ENCODE assay signal across 8 cellular contexts in genomic region chr18:59140287-59140885, GRCh38. TPM values are rescaled to one million over a fixed set of nuclear protein-coding genes. Genes with fewer than 3 reads are reported as not detected.
DNase-seq lines count a peak whose midpoint lies in the region; ATAC-seq, FAIRE-seq and TF ChIP-seq lines count a peak whose summit lies in the region.

No MANE protein-coding gene starts in this region.

- intact Hi-C loops in GM12878 (cut with micrococcal nuclease; ENCODE audit: unreplicated experiment) (loop anchor here (5.0 to 10.0 kb wide), 3 partner anchors 168 to 694 kb away; no protein-coding TSS in a partner anchor), gastrocnemius medialis (cut with DNase I; ENCODE audit: low total_unique reads) (no loop called here)

- peak overlapping the region; percentile 86 for H3K9ac ChIP-seq in BLaER1
- peak overlapping the region; percentile 97 for H3K9ac ChIP-seq in GM12878 (ENCODE audit: control insufficient read depth, insufficient read depth, low read length)
- H3K9ac ChIP-seq in iPS-15b (ENCODE audit: low read depth, low read length) = peak overlapping the region; percentile 62

- TF ChIP-seq CTCF in GM12878 (IDR thresholded peaks at IDR 0.05 in 2 of 3, conservative IDR thresholded peaks at IDR 0.05 in 1 of 3; ENCODE audit: control insufficient read depth in 2 of 3, extremely low read depth in 1 of 3, insufficient read depth in 1 of 3, low read depth in 3 of 3, low read length in 3 of 3) (no peak), gastrocnemius medialis (IDR thresholded peaks at IDR 0.05 in 4 of 5, conservative IDR thresholded peaks at IDR 0.05 in 1 of 5) (no peak)

- H3K79me2 ChIP-seq in GM12878 (ENCODE audit: control insufficient read depth, insufficient read depth, low read length) = peaks cover 59% of the 10 kb centered on the region

- H3K27ac ChIP-seq in BLaER1 (peak overlapping the region; percentile 92), GM12878 (ENCODE audit: control insufficient read depth, insufficient read depth) (peak overlapping the region; percentile 98), gastrocnemius medialis (peak overlapping the region; percentile 84 to 93 (median 90))

- RAD21 ChIA-PET in GM12878 (lab: Charles Lee; ENCODE audit: unreplicated experiment) = interaction anchor here (1.1 to 3.2 kb wide), 4 partner anchors 9 to 468 kb away, joined by 3 to 8 read pairs (median 6); no protein-coding TSS in a partner anchor

- CTCF ChIA-PET in GM12878 (lab: Yijun Ruan, JAX) = interaction anchor here (0.8 to 4.8 kb wide), 3 partner anchors 55 to 108 kb away, joined by 4 to 22 read pairs (median 4); no protein-coding TSS in a partner anchor

- no peak for FAIRE-seq in GM12878 (lab: Jason Lieb, UNC)

- no peaks in the 10 kb centered on the region for H3K9me3 ChIP-seq in BLaER1
- no peaks in the 10 kb centered on the region for H3K9me3 ChIP-seq in GM12878 (replicated peaks; ENCODE audit: control insufficient read depth, insufficient read depth, low read length)
- H3K9me3 ChIP-seq in iPS-15b (ENCODE audit: control insufficient read depth, insufficient read depth, low read length) = no peaks in the 10 kb centered on the region
- no peaks in the 10 kb centered on the region for H3K9me3 ChIP-seq in gastrocnemius medialis

- H4K20me1 ChIP-seq in BLaER1 (peaks cover 29% of the 10 kb centered on the region; the same call in 1 of the 2 replicates), GM12878 (ENCODE audit: control insufficient read depth, insufficient read depth) (no peaks in the 10 kb centered on the region)

- H3K4me1 ChIP-seq in BLaER1 = peaks cover 37% of the 10 kb centered on the region
- peaks cover 8% of the 10 kb centered on the region for H3K4me1 ChIP-seq in GM12878 (ENCODE audit: control insufficient read depth, insufficient read depth, low read length)
- no peaks in the 10 kb centered on the region for H3K4me1 ChIP-seq in iPS-15b (ENCODE audit: control insufficient read depth, insufficient read depth, low read length)
- H3K4me1 ChIP-seq in gastrocnemius medialis = peaks cover 6 to 20% of the 10 kb centered on the region in 2 donors

- no peak for TF ChIP-seq POLR2A in GM12878 (IDR thresholded peaks at IDR 0.05; ENCODE audit: low read depth, low read length)
- TF ChIP-seq POLR2A in gastrocnemius medialis (IDR thresholded peaks at IDR 0.05) = no peak

- in situ Hi-C loops in GM12878 (cut with MboI) (no loop called here), gastrocnemius medialis (cut with MboI; ENCODE audit: low sequenced_read_pairs in 4 of 4) (loop anchor here in 1 of 4 donors (25.0 kb wide), 1 partner anchor 103 kb away; no protein-coding TSS in a partner anchor)

- BruUV-seq in GM12878 (replicated peaks; lab: Mats Ljungman, UMichigan) = no TSS peak

- WGBS in GM12878 (ENCODE audit: insufficient coverage, insufficient replicate concordance, low lambda C conversion rate, missing lambda C conversion rate) = under 1% methylated on average over 16 of the region's 16 CpGs

- ATAC-seq in GM19023 (IDR thresholded peaks at IDR 0.05; ENCODE audit: unreplicated experiment) (peak; percentile 0), GM12878 (peak; percentile 2), gastrocnemius medialis (peak; percentile 9 to 21)

- peak overlapping the region; percentile 97 for H2AFZ ChIP-seq in GM12878 (ENCODE audit: control insufficient read depth, low read depth, low read length)

- H3K36me3 ChIP-seq in BLaER1 (no peaks in the 10 kb centered on the region), GM12878 (ENCODE audit: control insufficient read depth in 2 of 2, insufficient read depth in 2 of 2, low read length in 1 of 2) (no peaks in the 10 kb centered on the region), iPS-15b (ENCODE audit: control insufficient read depth, insufficient read depth, low read length) (no peaks in the 10 kb centered on the region), gastrocnemius medialis (no peaks in the 10 kb centered on the region)

- SMC1A ChIA-PET in GM12878 (lab: Charles Lee; ENCODE audit: uncharacterized antibody, unreplicated experiment) = interaction anchor here (1.1 to 1.9 kb wide), 8 partner anchors 9 to 601 kb away, joined by 3 to 8 read pairs (median 4); no protein-coding TSS in a partner anchor

- peak overlapping the region; percentile 93 for H3K4me2 ChIP-seq in BLaER1
- peak overlapping the region; percentile 81 for H3K4me2 ChIP-seq in GM12878 (ENCODE audit: control insufficient read depth, insufficient read depth)

- peak; percentile 40 for DNase-seq in MV-4-11 (lab: John Stamatoyannopoulos, UW)
- no peak for DNase-seq in GM12878 (ENCODE audit: low read depth, low spot score)
- DNase-seq in gastrocnemius medialis = no peak
- DNase-seq in activated effector memory CD4-positive, alpha-beta T cell treated with anti-CD3 and anti-CD28 coated beads, Interleukin-2, amount 50 U/mL, for 16 hours = no peak
- DNase-seq in stimulated activated CD4-positive, alpha-beta T cell treated with anti-CD3 and anti-CD28 coated beads, Interleukin-4, amount 100 ng/mL, for 24 hours = no peak

- no peak for TF ChIP-seq EP300 in GM12878 (IDR thresholded peaks at IDR 0.05; ENCODE audit: borderline replicate concordance in 1 of 2, control insufficient read depth in 1 of 2, low read depth in 2 of 2, low read length in 2 of 2)

- POLR2A ChIA-PET in GM12878 (lab: Charles Lee) = interaction anchor here (1.4 kb wide), 1 partner anchor 89 kb away, joined by 4 read pairs; no protein-coding TSS in a partner anchor

- H3K4me3 ChIP-seq in BLaER1 (peak overlapping the region; percentile 79), GM12878 (peak overlapping the region; percentile 93), iPS-15b (ENCODE audit: low read depth, low read length) (peak overlapping the region; percentile 98), gastrocnemius medialis (peak overlapping the region; percentile 81 to 99 (median 88))

- TF ChIP-seq RAD21 in GM12878 (IDR thresholded peaks at IDR 0.05; ENCODE audit: insufficient read depth, low read depth, low read length) = no peak

- H3K27me3 ChIP-seq in BLaER1 (no peaks in the 10 kb centered on the region), GM12878 (replicated peaks in 1 of 2; ENCODE audit: control insufficient read depth in 2 of 2, insufficient read depth in 2 of 2, low read length in 1 of 2) (no peaks in the 10 kb centered on the region), iPS-15b (ENCODE audit: control insufficient read depth, insufficient read depth, low read length) (peaks cover 4% of the 10 kb centered on the region), gastrocnemius medialis (no peaks in the 10 kb centered on the region)

TF ChIP-seq in GM12878, 131 proteins besides CTCF, POLR2A, EP300 and RAD21 (continues in another document):
- no peak for TF ChIP-seq ZNF384 (IDR thresholded peaks at IDR 0.05; ENCODE audit: borderline replicate concordance, low read depth, low read length)
- TF ChIP-seq, protein P1, sequence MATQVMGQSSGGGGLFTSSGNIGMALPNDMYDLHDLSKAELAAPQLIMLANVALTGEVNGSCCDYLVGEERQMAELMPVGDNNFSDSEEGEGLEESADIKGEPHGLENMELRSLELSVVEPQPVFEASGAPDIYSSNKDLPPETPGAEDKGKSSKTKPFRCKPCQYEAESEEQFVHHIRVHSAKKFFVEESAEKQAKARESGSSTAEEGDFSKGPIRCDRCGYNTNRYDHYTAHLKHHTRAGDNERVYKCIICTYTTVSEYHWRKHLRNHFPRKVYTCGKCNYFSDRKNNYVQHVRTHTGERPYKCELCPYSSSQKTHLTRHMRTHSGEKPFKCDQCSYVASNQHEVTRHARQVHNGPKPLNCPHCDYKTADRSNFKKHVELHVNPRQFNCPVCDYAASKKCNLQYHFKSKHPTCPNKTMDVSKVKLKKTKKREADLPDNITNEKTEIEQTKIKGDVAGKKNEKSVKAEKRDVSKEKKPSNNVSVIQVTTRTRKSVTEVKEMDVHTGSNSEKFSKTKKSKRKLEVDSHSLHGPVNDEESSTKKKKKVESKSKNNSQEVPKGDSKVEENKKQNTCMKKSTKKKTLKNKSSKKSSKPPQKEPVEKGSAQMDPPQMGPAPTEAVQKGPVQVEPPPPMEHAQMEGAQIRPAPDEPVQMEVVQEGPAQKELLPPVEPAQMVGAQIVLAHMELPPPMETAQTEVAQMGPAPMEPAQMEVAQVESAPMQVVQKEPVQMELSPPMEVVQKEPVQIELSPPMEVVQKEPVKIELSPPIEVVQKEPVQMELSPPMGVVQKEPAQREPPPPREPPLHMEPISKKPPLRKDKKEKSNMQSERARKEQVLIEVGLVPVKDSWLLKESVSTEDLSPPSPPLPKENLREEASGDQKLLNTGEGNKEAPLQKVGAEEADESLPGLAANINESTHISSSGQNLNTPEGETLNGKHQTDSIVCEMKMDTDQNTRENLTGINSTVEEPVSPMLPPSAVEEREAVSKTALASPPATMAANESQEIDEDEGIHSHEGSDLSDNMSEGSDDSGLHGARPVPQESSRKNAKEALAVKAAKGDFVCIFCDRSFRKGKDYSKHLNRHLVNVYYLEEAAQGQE (IDR thresholded peaks at IDR 0.05; ENCODE audit: low read depth, low read length) = peak; percentile 79

RNA-seq across cellular contexts. Expression of gene SEC11C, which starts 0.7 kb away (rescaled TPM):
- 63.2 and 65.8 TPM in 2 replicates for total RNA-seq in GM12878 (2013; cell fraction: nucleolus; rRNA removed)
- 125 and 144 TPM in 2 replicates for total RNA-seq in GM12878 (2014; rRNA removed)
- 233 and 253 TPM in 2 replicates for total RNA-seq in GM12878 (2014; rRNA removed; fragmentation: Illumina TruSeq; extraction: Trizol)
- 124 and 125 TPM in 2 replicates for total RNA-seq in GM12878 (2021)
- 83.4 TPM for polyA plus RNA-seq in GM12878 (2011; ENCODE audit: low read depth)
- polyA plus RNA-seq in GM12878 (2011; rRNA removed) = 165 and 279 TPM in 2 replicates
- 73.7 and 116 TPM in 2 replicates for polyA plus RNA-seq in GM12878 (2011; cell fraction: cytosol; rRNA removed)
- polyA plus RNA-seq in GM12878 (2011; cell fraction: nucleus; rRNA removed) = 41.6 and 54.7 TPM in 2 replicates
- polyA plus RNA-seq in GM12878 (2012) = 193 and 256 TPM in 2 replicates
- 180 and 183 TPM in 2 replicates for polyA plus RNA-seq in GM12878 (2014; fragmentation: Illumina TruSeq; extraction: Trizol)
- polyA plus RNA-seq in GM12878 (2014; fragmentation: Nextera tagmentation; extraction: Ambion mirVana) = 100 to 1,000 TPM; 213 to 304 TPM
- 189 and 210 TPM in 2 replicates for polyA plus RNA-seq in GM12878 (2014; rRNA removed)
- 100 to 1,000 TPM; 606 to 649 TPM for polyA plus RNA-seq in GM12878 (2016; fragmentation: Nextera tagmentation; extraction: Ambion mirVana)
- polyA minus RNA-seq in GM12878 (2011; rRNA and poly(A)+ RNA removed) = 24.7 and 28.9 TPM in 2 replicates
- 23.4 and 23.9 TPM in 2 replicates for polyA minus RNA-seq in GM12878 (2011; cell fraction: cytosol; rRNA and poly(A)+ RNA removed)
- 9.4 and 13.0 TPM in 2 replicates for polyA minus RNA-seq in GM12878 (2011; cell fraction: nucleus; rRNA and poly(A)+ RNA removed)
- total RNA-seq in gastrocnemius medialis = 10 to 100 TPM in 3 of 4 donors, 1 to 10 TPM in 1; 7.7 to 17.1 (median 13.1) TPM
